12 cellular contexts compared by ENCODE assay signal in genomic region chr9:35909274-35909673, GRCh38. TPM values are rescaled to one million over a fixed set of nuclear protein-coding genes. Genes with fewer than 3 reads are reported as not detected.
DNase-seq lines count a peak whose midpoint lies in the region; ATAC-seq and TF ChIP-seq lines count a peak whose summit lies in the region.
"Had no signal": no experiment of that assay in that cellular context is flagged by ENCODE, and none has a peak within 500 bp of the region (broad histone marks: within the 10 kb centered on the region; RNA-seq: fewer than 3 reads in every experiment).

TSS of gene SPAAR (plus strand) at chr9:35909490. CDS start at chr9:35910464, 974 bp downstream.

- H3K36me3 ChIP-seq in neural progenitor cell = no peaks in the 10 kb centered on the region

- no peak within 1 kb of the TSS for H3K9ac ChIP-seq in neural progenitor cell

- H3K79me2 ChIP-seq in neural progenitor cell (ENCODE audit: low read depth) = no peaks in the 10 kb centered on the region

- no peak within 1 kb of the TSS for H3K4me2 ChIP-seq in neural progenitor cell

- peak; percentile 47 for DNase-seq in Right ventricle myocardium superior
- no peak for DNase-seq in cardiac septum (ENCODE audit: low spot score)
- no peak for DNase-seq in neural progenitor cell (ENCODE audit: low spot score)
- DNase-seq in activated gamma-delta T cell (lab: John Stamatoyannopoulos, UW) = no peak
- DNase-seq in posterior vena cava (ENCODE audit: low spot score) = no peak
- no peak for DNase-seq in COLO829 (ENCODE audit: low spot score)
- DNase-seq: COR-L47, NCI-H187 had no signal

- no peaks in the 10 kb centered on the region for H3K9me3 Mint-ChIP-seq in neural progenitor cell
- H3K9me3 Mint-ChIP-seq: dendritic cell treated with granulocyte-macrophage colony-stimulating factor and Interleukin-4, amounts not matched to agents 40 ng/mL and 50 ng/mL, for 4 days had no signal

- no peak within 1 kb of the TSS for H3K27ac ChIP-seq in neural progenitor cell

- no peaks in the 10 kb centered on the region for H3K9me3 ChIP-seq in neural progenitor cell (ENCODE audit: low read depth)
- H3K9me3 ChIP-seq: mucosa of descending colon had no signal

- H2AFZ ChIP-seq in neural progenitor cell (replicated peaks) = peak within 1 kb of the TSS; percentile 92

- peaks cover 22% of the 10 kb centered on the region for H3K4me1 ChIP-seq in neural progenitor cell

- H3K27me3 ChIP-seq in neural progenitor cell = no peaks in the 10 kb centered on the region

- intact Hi-C loops in Right ventricle myocardium superior (cut with DNase I) (loop anchor here (5.0 kb wide), 1 partner anchor 33 kb away; no protein-coding TSS in a partner anchor), cardiac septum (cut with DNase I) (no loop called here), posterior vena cava (cut with DNase I) (loop anchor here in 1 of 2 donors (10.0 kb wide), 2 partner anchors 124 to 256 kb away; partner anchors contain the start of gene CCIN)

- H3F3A ChIP-seq in neural progenitor cell (ENCODE audit: low read depth) = peaks cover 18% of the 10 kb centered on the region

- H3K36me3 Mint-ChIP-seq in neural progenitor cell = no peaks in the 10 kb centered on the region

- peak within 1 kb of the TSS; percentile 98 for H3K27ac Mint-ChIP-seq in neural progenitor cell
- H3K27ac Mint-ChIP-seq: dendritic cell treated with granulocyte-macrophage colony-stimulating factor and Interleukin-4, amounts not matched to agents 40 ng/mL and 50 ng/mL, for 4 days had no signal

- no peak for ATAC-seq in Right ventricle myocardium superior (ENCODE audit: poor library complexity)
- ATAC-seq in HG03520 (IDR thresholded peaks at IDR 0.05; ENCODE audit: unreplicated experiment) = no peak
- ATAC-seq: mucosa of descending colon had no signal

- no peaks in the 10 kb centered on the region for H3K27me3 Mint-ChIP-seq in neural progenitor cell (ENCODE audit: insufficient read depth, low read depth)

- H3K4me1 Mint-ChIP-seq in neural progenitor cell = peaks cover 53% of the 10 kb centered on the region

- no peaks in the 10 kb centered on the region for H4K20me1 ChIP-seq in neural progenitor cell (ENCODE audit: low read depth)

- peak within 1 kb of the TSS; percentile 59 for H3K4me3 Mint-ChIP-seq in neural progenitor cell
- H3K4me3 Mint-ChIP-seq: dendritic cell treated with granulocyte-macrophage colony-stimulating factor and Interleukin-4, amounts not matched to agents 40 ng/mL and 50 ng/mL, for 4 days had no signal

- TF ChIP-seq CTCF in neural progenitor cell (IDR thresholded peaks at IDR 0.05) = no peak

- in situ Hi-C loops in endometrial microvascular endothelial cells (cut with HindIII; ENCODE audit: inconsistent ontology term, low pct_unique_long_range_greater_than_20kb, low sequenced_read_pairs) = loop anchor here (10.0 kb wide), 1 partner anchor 116 kb away; no protein-coding TSS in a partner anchor

- no peak within 1 kb of the TSS for H3K4me3 ChIP-seq in neural progenitor cell
- H3K4me3 ChIP-seq: mucosa of descending colon had no signal

RNA-seq across cellular contexts. Expression of gene SPAAR, which starts in this region (rescaled TPM):
- total RNA-seq in Right ventricle myocardium superior = 8.3 TPM
- 4.0 TPM for total RNA-seq in cardiac septum
- total RNA-seq in endometrial microvascular endothelial cells (ENCODE audit: inconsistent ontology term) = 34.1 TPM
- total RNA-seq in neural progenitor cell (ENCODE audit: low replicate concordance) = 0.22 TPM in 1 of 2 replicates, not detected in the other
- total RNA-seq in posterior vena cava = 1 to 10 TPM; 2.5 to 4.0 TPM
